ENCODE assay signal across 8 cellular contexts in the genomic region with DNA sequence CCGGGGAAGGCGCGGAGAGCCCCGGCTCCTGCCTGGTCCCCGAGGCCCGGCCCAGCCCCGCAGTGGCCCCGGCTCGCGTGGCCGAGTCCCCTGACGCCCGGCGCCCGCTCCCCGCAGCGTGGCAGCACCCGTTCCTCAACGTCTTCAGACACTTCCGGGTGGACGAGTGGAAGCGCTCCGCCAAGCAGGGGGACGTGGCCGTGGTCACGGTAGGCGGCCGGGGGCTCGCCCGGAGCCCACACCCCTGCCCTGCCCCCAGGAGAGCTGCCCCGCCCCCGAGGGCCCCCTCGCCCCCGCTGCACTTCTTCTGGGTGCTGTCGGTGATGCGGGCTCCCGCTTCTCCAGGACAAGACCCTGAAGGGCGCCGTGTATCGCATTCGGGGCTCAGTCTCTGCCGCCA. TPM values are rescaled to one million over a fixed set of nuclear protein-coding genes. Genes with fewer than 3 reads are reported as not detected.
DNase-seq lines count a peak whose midpoint lies in the region; ATAC-seq and TF ChIP-seq lines count a peak whose summit lies in the region.

No MANE protein-coding gene starts in this region.

- H3K36me3 ChIP-seq in PC-3 (ENCODE audit: low read depth, low read length), result no peaks in the 10 kb centered on the region
- no peaks in the 10 kb centered on the region for H3K36me3 ChIP-seq in endocrine pancreas (ENCODE audit: control insufficient read depth, insufficient read depth, low read length)
- H3K36me3 ChIP-seq in neuron (ENCODE audit: insufficient read depth, low read length), result peaks cover 15% of the 10 kb centered on the region

- POLR2A ChIA-PET in CD4-positive, alpha-beta T cell (lab: Charles Lee), result interaction anchor here (1.0 to 1.2 kb wide), 4 partner anchors 9 to 40 kb away, joined by 4 to 15 read pairs (median 4); partner anchors contain the start of genes METTL26, STUB1 and WDR24
- POLR2A ChIA-PET in PC-3 (lab: Charles Lee; ENCODE audit: unreplicated experiment), result no interaction called here

- peak overlapping the region; percentile 81 for H3K4me2 ChIP-seq in PC-3 (ENCODE audit: low read length)

- ATAC-seq in CD4-positive, alpha-beta T cell (ENCODE audit: poor library complexity), result peak; percentile 2
- ATAC-seq in GM21529 (IDR thresholded peaks at IDR 0.05; ENCODE audit: unreplicated experiment), result peak; percentile 7
- peak; percentile 32 for ATAC-seq in PC-3
- ATAC-seq in GM21825 (IDR thresholded peaks at IDR 0.05; ENCODE audit: unreplicated experiment), result no peak

- no peaks in the 10 kb centered on the region for H4K20me1 ChIP-seq in PC-3 (ENCODE audit: low read length)

- no peaks in the 10 kb centered on the region for H3K27me3 Mint-ChIP-seq in CD4-positive, alpha-beta T cell

- H3K27ac ChIP-seq in CD4-positive, alpha-beta T cell (ENCODE audit: low read depth, low read length), result no peak overlapping the region
- 0 out of 2 replicates have a peak overlapping the region, but pooled peaks have one; percentile 23 for H3K27ac ChIP-seq in PC-3 (ENCODE audit: low read length)

- H3K79me2 ChIP-seq in PC-3 (ENCODE audit: low read length), result peaks cover 18% of the 10 kb centered on the region

- H3K4me3 ChIP-seq in PC-3 (ENCODE audit: low read length) (peak overlapping the region; percentile 62), endocrine pancreas (ENCODE audit: control insufficient read depth, insufficient read depth, low read length) (no peak overlapping the region), neuron (ENCODE audit: low read length) (peak overlapping the region; percentile 95)

- no peaks in the 10 kb centered on the region for H3K9me3 ChIP-seq in CD4-positive, alpha-beta T cell (ENCODE audit: control insufficient read depth, low read length)
- H3K9me3 ChIP-seq in PC-3 (ENCODE audit: low read length) (no peaks in the 10 kb centered on the region), endocrine pancreas (ENCODE audit: control insufficient read depth, low read length) (no peaks in the 10 kb centered on the region), neuron (ENCODE audit: low read length) (no peaks in the 10 kb centered on the region)

- H3K4me1 ChIP-seq in PC-3 (ENCODE audit: insufficient read depth, low read length) (peaks cover 27% of the 10 kb centered on the region), endocrine pancreas (ENCODE audit: control insufficient read depth, insufficient read depth, low read length) (no peaks in the 10 kb centered on the region), neuron (ENCODE audit: insufficient read depth, low read length) (peaks cover 17% of the 10 kb centered on the region)

- H3K27ac Mint-ChIP-seq in CD4-positive, alpha-beta T cell, result no peak overlapping the region

- no peak for TF ChIP-seq CTCF in CD4-positive, alpha-beta T cell (IDR thresholded peaks at IDR 0.05)
- no peak for TF ChIP-seq CTCF in PC-3 (conservative IDR thresholded peaks at IDR 0.05; ENCODE audit: low read depth, low read length)

- H3K4me3 Mint-ChIP-seq in CD4-positive, alpha-beta T cell, result peak overlapping the region; percentile 51

- no peaks in the 10 kb centered on the region for H3F3A ChIP-seq in PC-3 (ENCODE audit: low read length, unreplicated experiment)

- DNase-seq in CD4-positive, alpha-beta T cell, result no peak
- no peak for DNase-seq in PC-3
- no peak for DNase-seq in SHP77 treated with DMSO at 0.1 percent for 48 hours (lab: John Stamatoyannopoulos, UW)
- DNase-seq in NCI-H774 (lab: John Stamatoyannopoulos, UW), result no peak

- intact Hi-C loops in CD4-positive, alpha-beta T cell (cut with DNase I, micrococcal nuclease), result no loop called here
- intact Hi-C loops in PC-3 (cut with micrococcal nuclease), result no loop called here

- CTCF ChIA-PET in CD4-positive, alpha-beta T cell (lab: Charles Lee), result interaction anchor here (1.3 kb wide), 1 partner anchor 13 kb away, joined by 5 read pairs; the partner anchor contains the start of gene METTL26
- CTCF ChIA-PET in PC-3 (lab: Charles Lee), result no interaction called here

- H3K9ac ChIP-seq in PC-3 (ENCODE audit: low read length) (peak overlapping the region; percentile 83), endocrine pancreas (ENCODE audit: control insufficient read depth, insufficient read depth, low read length) (peak overlapping the region; percentile 52)

- no peaks in the 10 kb centered on the region for H3K36me3 Mint-ChIP-seq in CD4-positive, alpha-beta T cell (ENCODE audit: low read depth)

- no peaks in the 10 kb centered on the region for H3K4me1 Mint-ChIP-seq in CD4-positive, alpha-beta T cell (ENCODE audit: low read depth)

- no TSS peak for BruUV-seq in PC-3 (replicated peaks; lab: Mats Ljungman, UMichigan)

- no peaks in the 10 kb centered on the region for H3K27me3 ChIP-seq in CD4-positive, alpha-beta T cell (ENCODE audit: control insufficient read depth, insufficient read depth, low read length)
- H3K27me3 ChIP-seq in PC-3 (ENCODE audit: low read length) (no peaks in the 10 kb centered on the region), endocrine pancreas (ENCODE audit: control insufficient read depth, insufficient read depth, low read length) (no peaks in the 10 kb centered on the region), neuron (ENCODE audit: insufficient read depth, low read length) (no peaks in the 10 kb centered on the region)

- peak overlapping the region; percentile 73 for H2AFZ ChIP-seq in PC-3 (ENCODE audit: low read length)
- no peak overlapping the region for H2AFZ ChIP-seq in neuron (ENCODE audit: low read depth, low read length)

- no peaks in the 10 kb centered on the region for H3K9me3 Mint-ChIP-seq in CD4-positive, alpha-beta T cell

- no peaks in the 10 kb centered on the region for H3K9me2 ChIP-seq in PC-3 (replicated peaks; ENCODE audit: low read length)

RNA-seq across cellular contexts. Expression of gene WDR90, which starts 0.5 kb away (rescaled TPM):
- 10 to 100 TPM in 1 of 2 experiments, 1 to 10 TPM in 1; 8.1 to 10.3 TPM for total RNA-seq in CD4-positive, alpha-beta T cell
- 44.4 and 72.4 TPM in 2 replicates for total RNA-seq in PC-3 (2014; rRNA removed)

RNA-seq across cellular contexts. Expression of gene MCRIP2, which starts 8.0 kb away (rescaled TPM):
- 10 to 100 TPM; 11.4 to 14.6 TPM for total RNA-seq in CD4-positive, alpha-beta T cell
- 83.5 and 84.6 TPM in 2 replicates for total RNA-seq in PC-3 (2014; rRNA removed)

RNA-seq across cellular contexts. Expression of gene METTL26, which starts 13.5 kb away (rescaled TPM):
- total RNA-seq in CD4-positive, alpha-beta T cell, result 10 to 100 TPM; 39.5 to 39.6 TPM
- 179 and 207 TPM in 2 replicates for total RNA-seq in PC-3 (2014; rRNA removed)

RNA-seq across cellular contexts. Expression of gene RHOT2, which starts 18.3 kb away (rescaled TPM):
- 100 to 1,000 TPM; 202 to 209 TPM for total RNA-seq in CD4-positive, alpha-beta T cell
- 93.0 and 100 TPM in 2 replicates for total RNA-seq in PC-3 (2014; rRNA removed)

RNA-seq across cellular contexts. Expression of gene WFIKKN1, which starts 18.9 kb away (rescaled TPM):
- under 1 TPM; 0.64 to 0.99 TPM for total RNA-seq in CD4-positive, alpha-beta T cell
- total RNA-seq in PC-3 (2014; rRNA removed), result 0.11 and 0.40 TPM in 2 replicates
